13 cellular contexts compared by ENCODE assay signal in the genomic region with DNA sequence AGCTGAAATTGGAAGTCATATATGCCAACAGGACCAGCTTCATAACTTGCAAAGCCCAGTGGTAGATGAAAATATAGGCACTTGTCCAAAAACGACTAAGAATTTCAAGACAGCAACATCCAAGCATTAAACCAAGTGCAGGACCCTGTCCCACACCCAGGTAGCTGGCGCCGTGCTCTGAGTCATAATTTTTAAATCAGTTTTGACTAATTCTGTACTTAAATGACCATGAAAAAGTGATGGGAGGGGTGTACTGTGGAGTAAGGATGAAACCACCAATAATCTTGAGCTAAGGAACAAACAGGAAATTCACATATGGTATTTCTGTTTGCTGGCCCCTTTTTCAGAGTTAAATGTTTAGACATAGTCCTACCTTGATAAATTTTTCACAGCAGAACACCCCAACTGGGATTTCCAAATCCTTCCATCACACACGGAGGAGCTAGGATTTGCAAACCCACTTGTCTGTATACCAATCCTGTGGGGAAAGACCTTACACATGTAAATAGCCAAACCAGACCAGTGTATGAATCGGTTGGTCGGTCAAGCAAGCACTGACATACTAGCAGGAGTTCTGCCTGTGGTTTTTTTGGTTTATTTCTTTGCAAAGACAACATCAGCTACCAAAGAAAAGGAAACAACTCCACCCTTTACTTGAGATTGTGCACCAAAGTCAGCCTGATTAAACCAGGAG.
A peak's percentile ranks its signal among the peaks of the same experiment; 100 is the strongest.
DNase-seq lines count a peak whose midpoint lies in the region; ATAC-seq and TF ChIP-seq lines count a peak whose summit lies in the region.
"Had no signal": no experiment of that assay in that cellular context is flagged by ENCODE, and none has a peak within 500 bp of the region (broad histone marks: within the 10 kb centered on the region; RNA-seq: fewer than 3 reads in every experiment).

No MANE protein-coding gene starts in this region.

- no peak overlapping the region for H3K4me3 ChIP-seq in stomach
- H3K4me3 ChIP-seq: cardiac muscle cell, prostate gland had no signal

- ATAC-seq in GM21825 (IDR thresholded peaks at IDR 0.05; ENCODE audit: unreplicated experiment): peak; percentile 90
- ATAC-seq in HG03520 (IDR thresholded peaks at IDR 0.05; ENCODE audit: unreplicated experiment): peak; percentile 83

- no peak for TF ChIP-seq EP300 in stomach (IDR thresholded peaks at IDR 0.05)

- peak overlapping the region; percentile 43 for H3K27ac Mint-ChIP-seq in activated CD4-positive, alpha-beta T cell treated with anti-CD3 and anti-CD28 coated beads, Interleukin-2, amount 10 ng/mL, durations not matched to agents 7 days and 5 days

- peak overlapping the region; percentile 6 for H3K4me3 Mint-ChIP-seq in activated CD4-positive, alpha-beta T cell treated with anti-CD3 and anti-CD28 coated beads, Interleukin-2, amount 10 ng/mL, durations not matched to agents 7 days and 5 days

- no peaks in the 10 kb centered on the region for H3K27me3 ChIP-seq in stomach

- H3K36me3 Mint-ChIP-seq in activated CD4-positive, alpha-beta T cell treated with anti-CD3 and anti-CD28 coated beads, Interleukin-2, amount 10 ng/mL, durations not matched to agents 7 days and 5 days (ENCODE audit: low read depth): peaks cover 4% of the 10 kb centered on the region

- DNase-seq in activated CD4-positive, alpha-beta T cell treated with anti-CD3 and anti-CD28 coated beads, Interleukin-2, amount 10 ng/mL, durations not matched to agents 7 days and 5 days: no peak
- no peak for DNase-seq in activated CD4-positive, alpha-beta T cell treated with anti-CD3 and anti-CD28 coated beads for 4 hours
- peak; percentile 61 for DNase-seq in renal cortical epithelial cell (ENCODE audit: low read depth)
- no peak for DNase-seq in stomach
- no peak for DNase-seq in stimulated activated CD4-positive, alpha-beta T cell treated with anti-CD3 and anti-CD28 coated beads, Interleukin-4, amount 100 ng/mL, for 1 hour
- DNase-seq in cerebellar nuclear complex (lab: John Stamatoyannopoulos, UW): no peak
- DNase-seq: NCI-H2029 treated with DMSO at 0.1 percent for 48 hours; stimulated activated naive CD4-positive, alpha-beta T cell treated with Interleukin-2 at 50 U/mL for 16 hours had no signal

- H3K36me3 ChIP-seq in stomach: no peaks in the 10 kb centered on the region
- H3K36me3 ChIP-seq: cardiac muscle cell, prostate gland had no signal

- H3K4me1 ChIP-seq in stomach: peaks cover 0 to 17% (median 7%) of the 10 kb centered on the region in 4 donors
- H3K4me1 ChIP-seq: prostate gland had no signal

- H3K27ac ChIP-seq in stomach: no peak overlapping the region
- H3K27ac ChIP-seq: cardiac muscle cell, prostate gland, VCaP had no signal

- no peaks in the 10 kb centered on the region for H3K9me3 ChIP-seq in stomach
- H3K9me3 ChIP-seq: prostate gland had no signal

- 75 to 85% (median 84%) methylated on average over 6 of the region's 6 CpGs for WGBS in stomach, 5 donors

- POLR2A ChIA-PET in activated CD4-positive, alpha-beta T cell treated with anti-CD3 and anti-CD28 coated beads, Interleukin-2, amount 10 ng/mL, durations not matched to agents 7 days and 5 days (lab: Charles Lee): no interaction called here

- TF ChIP-seq CTCF in stomach (IDR thresholded peaks at IDR 0.05): no peak

- peaks cover 21% of the 10 kb centered on the region for H3K27me3 Mint-ChIP-seq in activated CD4-positive, alpha-beta T cell treated with anti-CD3 and anti-CD28 coated beads, Interleukin-2, amount 10 ng/mL, durations not matched to agents 7 days and 5 days

- CTCF ChIA-PET in activated CD4-positive, alpha-beta T cell treated with anti-CD3 and anti-CD28 coated beads, Interleukin-2, amount 10 ng/mL, durations not matched to agents 7 days and 5 days (lab: Charles Lee): interaction anchor here (1.0 kb wide), 1 partner anchor 17 kb away, joined by 3 read pairs; no protein-coding TSS in a partner anchor

- intact Hi-C loops in stomach (cut with DNase I; ENCODE audit: low total_unique reads): no loop called here

- peaks cover 43% of the 10 kb centered on the region for H3K4me1 Mint-ChIP-seq in activated CD4-positive, alpha-beta T cell treated with anti-CD3 and anti-CD28 coated beads, Interleukin-2, amount 10 ng/mL, durations not matched to agents 7 days and 5 days

- no peak for TF ChIP-seq POLR2A in stomach (IDR thresholded peaks at IDR 0.05)

- H3K9me3 Mint-ChIP-seq in activated CD4-positive, alpha-beta T cell treated with anti-CD3 and anti-CD28 coated beads, Interleukin-2, amount 10 ng/mL, durations not matched to agents 7 days and 5 days: no peaks in the 10 kb centered on the region
